In genomic region chr4:185730387-185730786, GRCh38 we compare ENCODE assay signal across 1 cellular context.
A peak's percentile ranks its signal among the peaks of the same experiment; 100 is the strongest.
TF ChIP-seq lines count a peak whose summit lies in the region.

No MANE protein-coding gene starts in this region.

TF ChIP-seq in K562, 482 proteins besides CTCF, POLR2A, EP300 and RAD21 (continued from another document):
- TF ChIP-seq BACH1 (tag; IDR thresholded peaks at IDR 0.05) (peak; percentile 49; the same call in 1 of the 2 replicates), MAFF (IDR thresholded peaks at IDR 0.05; ENCODE audit: low read length) (peak; percentile 100), ZNF316 (IDR thresholded peaks at IDR 0.05) (peak; percentile 98), MAFG (tag; conservative IDR thresholded peaks at IDR 0.05) (peak; percentile 97), SPI1 (IDR thresholded peaks at IDR 0.05; ENCODE audit: borderline replicate concordance, low read depth, low read length) (0 out of 2 replicates have a peak, but pooled peaks have one; percentile 7), C11orf30 (IDR thresholded peaks at IDR 0.05; ENCODE audit: low read depth) (peak; percentile 97), BRCA1 (IDR thresholded peaks at IDR 0.05) (no peak), BRCA1 (CRISPR knock-in tag; IDR thresholded peaks at IDR 0.05) (no peak), MAFK (IDR thresholded peaks at IDR 0.05; ENCODE audit: low read length) (peak; percentile 100), BCL6 (CRISPR knock-in tag; IDR thresholded peaks at IDR 0.05) (no peak), NFE2 (IDR thresholded peaks at IDR 0.05; ENCODE audit: low read depth) (peak; percentile 82)
